ENCODE assay signal across 23 cellular contexts in the genomic region with DNA sequence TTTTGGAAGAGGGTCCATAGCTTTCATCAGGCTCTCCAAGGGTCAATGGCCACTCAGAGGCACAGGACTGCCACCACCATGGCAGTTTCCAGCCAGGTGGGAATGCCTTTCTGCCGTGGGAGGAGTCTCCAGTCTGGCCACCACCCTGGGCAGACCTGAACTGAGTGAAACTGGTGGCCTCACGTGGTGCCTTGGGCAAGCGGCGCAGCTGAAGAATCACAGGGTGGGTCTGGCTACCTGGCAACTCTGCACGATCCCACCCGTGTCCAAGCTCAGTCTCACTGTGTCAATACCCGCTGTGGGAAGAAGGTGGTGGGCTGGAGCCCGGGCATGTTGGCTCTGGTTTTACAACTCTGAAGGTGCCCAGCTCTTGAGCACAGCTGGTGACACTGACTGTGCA.
"Had no signal": no experiment of that assay in that cellular context is flagged by ENCODE, and none has a peak within 500 bp of the region (broad histone marks: within the 10 kb centered on the region; RNA-seq: fewer than 3 reads in every experiment).

No MANE protein-coding gene starts in this region.

- H3K4me2 ChIP-seq: KMS-11 had no signal

- H3K9me3 Mint-ChIP-seq: activated T-helper 1 cell treated with anti-CD3 and anti-CD28 coated beads, Interleukin-12 subunit alpha, Interleukin-12 subunit beta, Interleukin-2, Interleukin-4 antibody, amounts not matched to agents 30 ng/mL and 10 ng/mL and 1 ng/mL, durations not matched to agents 14 hours and 24 hours and 36 hours; T-cell had no signal

- H3K4me1 Mint-ChIP-seq: T-cell had no signal

- H3K27me3 Mint-ChIP-seq: activated naive CD8-positive, alpha-beta T cell; T-cell had no signal

- DNase-seq: activated CD4-positive, alpha-beta T cell treated with anti-CD3 and anti-CD28 coated beads for 4 hours; activated CD8-positive, alpha-beta memory T cell treated with anti-CD3 and anti-CD28 coated beads, Interleukin-2, amount 50 U/mL, for 48 hours; activated CD8-positive, alpha-beta T cell treated with anti-CD3 and anti-CD28 coated beads, Interleukin-2, amount 10 ng/mL, durations not matched to agents 7 days and 5 days; activated effector memory CD4-positive, alpha-beta T cell treated with Interleukin-2 at 50 U/mL for 16 hours; activated naive CD4-positive, alpha-beta T cell treated with Interleukin-2 at 50 U/mL for 16 hours; activated T-cell treated with anti-CD3 and anti-CD28 coated beads, Interleukin-2, amount 50 U/mL, for 1 hour; anterior cingulate cortex; NCI-H1092; NCI-H1417; NCI-H2029 treated with DMSO at 0.1 percent for 48 hours; NCI-H345; NCI-H510A; NCI-H526 treated with DMSO at 0.1 percent for 48 hours; NCI-H82; PC-3; T-cell; T-helper 2 cell; T1000 had no signal

- H3K4me3 ChIP-seq: SK-N-MC had no signal

- H3K4me3 Mint-ChIP-seq: activated CD8-positive, alpha-beta T cell treated with anti-CD3 and anti-CD28 coated beads, Interleukin-2, amount 10 ng/mL, durations not matched to agents 7 days and 5 days; activated naive CD8-positive, alpha-beta T cell; activated T-helper 1 cell treated with anti-CD3 and anti-CD28 coated beads, Interleukin-12 subunit alpha, Interleukin-12 subunit beta, Interleukin-2, Interleukin-4 antibody, amounts not matched to agents 30 ng/mL and 10 ng/mL and 1 ng/mL, durations not matched to agents 14 hours and 24 hours and 36 hours; T-cell had no signal

- H3K27ac Mint-ChIP-seq: activated CD8-positive, alpha-beta T cell treated with anti-CD3 and anti-CD28 coated beads, Interleukin-2, amount 10 ng/mL, durations not matched to agents 7 days and 5 days; activated naive CD8-positive, alpha-beta T cell; activated T-helper 1 cell treated with anti-CD3 and anti-CD28 coated beads, Interleukin-12 subunit alpha, Interleukin-12 subunit beta, Interleukin-2, Interleukin-4 antibody, amounts not matched to agents 30 ng/mL and 10 ng/mL and 1 ng/mL, durations not matched to agents 14 hours and 24 hours and 36 hours; T-cell had no signal

- H3K27ac ChIP-seq: KMS-11, SK-N-MC, VCaP had no signal

- H3K9ac ChIP-seq: KMS-11 had no signal
